Comparison of ENCODE assay signal across 23 cellular contexts in genomic region chr9:101510344-101510940, GRCh38.
"Had no signal": no experiment of that assay in that cellular context is flagged by ENCODE, and none has a peak within 500 bp of the region (broad histone marks: within the 10 kb centered on the region; RNA-seq: fewer than 3 reads in every experiment).

No MANE protein-coding gene starts in this region.

- DNase-seq: cortex of kidney; dorsolateral prefrontal cortex; effector CD8-positive, alpha-beta T cell; heart left ventricle; hippocampal formation; left colon; left ventricle myocardium superior; mesenchymal stem cell; midbrain; nucleus accumbens; pancreas; right cardiac atrium; small intestine; stimulated activated CD4-positive, alpha-beta T cell treated with anti-CD3 and anti-CD28 coated beads, Interleukin-4, amount 100 ng/mL, for 4 hours; stimulated activated naive CD4-positive, alpha-beta T cell; thyroid gland had no signal

- H3K27ac Mint-ChIP-seq: natural killer cell treated with Interleukin-12 subunit alpha and Interleukin-12 subunit beta and Interleukin-15 and Interleukin-18, amount 100 ng/mL, for 72 hours; neural progenitor cell; progenitor cell of endocrine pancreas; type B pancreatic cell had no signal

- H3K9me3 Mint-ChIP-seq: natural killer cell treated with Interleukin-12 subunit alpha and Interleukin-12 subunit beta and Interleukin-15 and Interleukin-18, amount 100 ng/mL, for 72 hours; neural progenitor cell; type B pancreatic cell had no signal

- H3K36me3 ChIP-seq: heart left ventricle, neural progenitor cell, pancreas, suprapubic skin, thyroid gland had no signal

- H3K27me3 Mint-ChIP-seq: progenitor cell of endocrine pancreas had no signal

- H3K4me3 ChIP-seq: dorsolateral prefrontal cortex, heart left ventricle, lung, neural progenitor cell, pancreas, suprapubic skin, thyroid gland had no signal

- H3K4me2 ChIP-seq: neural progenitor cell had no signal

- H3K4me3 Mint-ChIP-seq: natural killer cell treated with Interleukin-12 subunit alpha and Interleukin-12 subunit beta and Interleukin-15 and Interleukin-18, amount 100 ng/mL, for 72 hours; neural progenitor cell; type B pancreatic cell had no signal

- H3K4me1 Mint-ChIP-seq: neural progenitor cell had no signal

- H3K36me3 Mint-ChIP-seq: natural killer cell treated with Interleukin-12 subunit alpha and Interleukin-12 subunit beta and Interleukin-15 and Interleukin-18, amount 100 ng/mL, for 72 hours; neural progenitor cell; type B pancreatic cell had no signal

- H2AFZ ChIP-seq: neural progenitor cell had no signal

- H3K9me3 ChIP-seq: heart left ventricle, pancreas, suprapubic skin, thyroid gland had no signal

- H3K4me1 ChIP-seq: thyroid gland had no signal

- ATAC-seq: esophagus mucosa, heart left ventricle, left colon, left ventricle myocardium superior, pancreas, right cardiac atrium had no signal

- H3K27ac ChIP-seq: dorsolateral prefrontal cortex, heart left ventricle, neural progenitor cell, pancreas, suprapubic skin, thyroid gland had no signal
